8 cellular contexts compared by ENCODE assay signal in the genomic region with DNA sequence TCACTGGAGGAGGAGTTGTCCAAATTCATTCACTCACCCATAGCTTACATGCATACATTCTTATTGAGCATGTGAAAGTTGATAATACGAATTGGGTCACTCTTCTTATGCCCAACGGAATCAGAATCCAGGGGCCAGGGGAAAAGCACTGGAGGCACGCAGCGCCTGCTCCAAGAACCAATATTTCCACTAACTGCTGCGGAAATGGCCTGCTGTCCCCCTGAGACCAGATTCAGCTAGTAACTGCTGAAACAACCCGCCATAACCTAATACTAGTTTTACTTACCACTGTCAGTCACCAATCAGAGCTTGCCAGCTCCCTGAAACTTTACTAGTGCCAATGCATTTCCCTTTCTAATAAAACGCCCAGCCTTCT. TPM values are rescaled to one million over a fixed set of nuclear protein-coding genes. Genes with fewer than 3 reads are reported as not detected.
DNase-seq lines count a peak whose midpoint lies in the region; ATAC-seq and TF ChIP-seq lines count a peak whose summit lies in the region.

No MANE protein-coding gene starts in this region.

- peaks cover 30% of the 10 kb centered on the region for H3K27me3 Mint-ChIP-seq in T-helper 1 cell treated with Interleukin-12 subunit alpha and Interleukin-12 subunit beta and Interleukin-4 antibody, amounts not matched to agents 30 μg/mL and 1 μg/mL, for 36 hours (ENCODE audit: low read depth)

- H3K36me3 Mint-ChIP-seq in T-helper 1 cell treated with Interleukin-12 subunit alpha and Interleukin-12 subunit beta and Interleukin-4 antibody, amounts not matched to agents 30 μg/mL and 1 μg/mL, for 36 hours (ENCODE audit: low read depth), result peaks cover 15% of the 10 kb centered on the region

- peaks cover 10% of the 10 kb centered on the region for H3K9me3 Mint-ChIP-seq in T-helper 1 cell treated with Interleukin-12 subunit alpha and Interleukin-12 subunit beta and Interleukin-4 antibody, amounts not matched to agents 30 μg/mL and 1 μg/mL, for 36 hours

- 44 to 52% (median 45%) methylated on average over 7 of the region's 7 CpGs for WGBS in adipose tissue, 3 donors
- 67% methylated on average over 7 of the region's 7 CpGs for WGBS in suprapubic skin

- H3K4me1 Mint-ChIP-seq in T-helper 1 cell treated with Interleukin-12 subunit alpha and Interleukin-12 subunit beta and Interleukin-4 antibody, amounts not matched to agents 30 μg/mL and 1 μg/mL, for 36 hours (ENCODE audit: low read depth), result peaks cover 50% of the 10 kb centered on the region

- peaks cover 13% of the 10 kb centered on the region for H3K27me3 ChIP-seq in suprapubic skin

- ATAC-seq in left lobe of liver (no peak), sciatic nerve (no peak)

- peak overlapping the region; percentile 78 for H3K4me3 ChIP-seq in suprapubic skin

- TF ChIP-seq EP300 in suprapubic skin (IDR thresholded peaks at IDR 0.05), result no peak

- DNase-seq in T-helper 1 cell, result no peak
- DNase-seq in left lobe of liver (ENCODE audit: low spot score), result peak; percentile 40
- DNase-seq in suprapubic skin (ENCODE audit: low spot score in 2 of 2), result no peak
- no peak for DNase-seq in NCI-H524 (lab: John Stamatoyannopoulos, UW)
- DNase-seq in NCI-H2107 (lab: John Stamatoyannopoulos, UW), result no peak
- no peak for DNase-seq in sciatic nerve (ENCODE audit: low spot score)

- no peak for TF ChIP-seq CTCF in suprapubic skin (IDR thresholded peaks at IDR 0.05)

- H3K4me1 ChIP-seq in suprapubic skin, result peaks cover 47% of the 10 kb centered on the region

- H3K9me3 ChIP-seq in suprapubic skin, result no peaks in the 10 kb centered on the region

- no peaks in the 10 kb centered on the region for H3K36me3 ChIP-seq in suprapubic skin

- peak overlapping the region; percentile 62 for H3K27ac Mint-ChIP-seq in T-helper 1 cell treated with Interleukin-12 subunit alpha and Interleukin-12 subunit beta and Interleukin-4 antibody, amounts not matched to agents 30 μg/mL and 1 μg/mL, for 36 hours

- H3K27ac ChIP-seq in adipose tissue (ENCODE audit: low read depth, low read length) (peak overlapping the region; percentile 70), suprapubic skin (peak overlapping the region; percentile 72)

- H3K4me3 Mint-ChIP-seq in T-helper 1 cell treated with Interleukin-12 subunit alpha and Interleukin-12 subunit beta and Interleukin-4 antibody, amounts not matched to agents 30 μg/mL and 1 μg/mL, for 36 hours, result peak overlapping the region; percentile 90

- TF ChIP-seq POLR2A in suprapubic skin (IDR thresholded peaks at IDR 0.05), result no peak

- intact Hi-C loops in sciatic nerve (cut with DNase I), result loop anchor here (5.0 kb wide), 1 partner anchor 66 kb away; a partner anchor contains a TSS

RNA-seq across cellular contexts. Expression of a gene that starts 0.6 kb away (rescaled TPM):
- 100 to 1,000 TPM; 111 to 542 (median 353) TPM for polyA plus RNA-seq in adipose tissue
- 61.5 TPM for total RNA-seq in left lobe of liver
- total RNA-seq in suprapubic skin, result 100 to 1,000 TPM in 3 of 4 donors, 10 to 100 TPM in 1; 100.0 to 151 (median 115) TPM
- total RNA-seq in sciatic nerve, result 242 TPM
